8 cellular contexts compared by ENCODE assay signal in the genomic region with DNA sequence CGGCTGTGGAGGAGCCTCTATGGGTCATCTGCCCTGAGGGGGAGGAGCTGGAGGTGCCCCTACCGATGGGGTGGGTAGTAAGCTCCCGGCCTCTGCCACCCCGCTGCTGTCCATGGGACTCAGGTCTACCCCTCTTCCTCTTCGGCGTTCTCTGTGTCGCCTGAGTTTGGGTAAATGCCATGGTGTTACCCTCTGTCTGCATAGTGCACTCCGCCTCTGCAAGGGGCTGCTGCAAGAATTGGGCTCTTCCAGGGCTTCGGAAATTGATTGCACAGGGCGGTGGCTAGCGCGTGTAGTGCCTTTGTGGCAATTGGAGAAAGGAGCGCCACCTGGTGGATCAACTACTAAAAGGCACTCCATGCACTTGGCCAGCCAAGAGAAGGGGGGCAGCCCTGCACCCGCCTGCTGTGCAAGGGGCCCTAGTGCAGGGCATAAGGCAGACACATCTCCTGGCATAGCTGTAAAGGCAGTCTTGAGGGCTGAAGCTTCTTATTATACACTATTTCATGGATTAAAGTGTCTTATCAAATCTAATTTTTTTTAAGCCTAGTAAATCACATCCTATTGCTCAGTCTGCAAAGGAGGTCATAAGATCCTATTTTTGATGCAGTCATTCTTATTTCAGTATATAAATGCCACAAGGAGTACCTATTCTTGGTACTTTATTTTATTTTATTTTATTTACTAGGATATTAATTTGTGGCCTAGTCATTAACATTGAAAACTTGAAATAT.
A peak's percentile ranks its signal among the peaks of the same experiment; 100 is the strongest.
DNase-seq lines count a peak whose midpoint lies in the region; ATAC-seq and TF ChIP-seq lines count a peak whose summit lies in the region.

No MANE protein-coding gene starts in this region.

- H3K36me3 ChIP-seq in esophagus muscularis mucosa = no peaks in the 10 kb centered on the region

- WGBS in esophagus muscularis mucosa = 21% methylated on average over 13 of the region's 14 CpGs

- H3K36me3 Mint-ChIP-seq in natural killer cell = no peaks in the 10 kb centered on the region
- H3K36me3 Mint-ChIP-seq in stimulated activated naive B cell treated with anti-CD40 and anti-IgM and Interleukin-4, amounts not matched to agents 10 μg/mL and 1 μg/mL and 100 μg/mL, for 72 hours = no peaks in the 10 kb centered on the region

- H3K27me3 ChIP-seq in esophagus muscularis mucosa = no peaks in the 10 kb centered on the region

- intact Hi-C loops in esophagus muscularis mucosa (cut with DNase I) (no loop called here), natural killer cell (cut with micrococcal nuclease) (loop anchor here (1.0 to 5.0 kb wide), 2 partner anchors 428 to 601 kb away; no protein-coding TSS in a partner anchor)

- ATAC-seq in GM21367 (IDR thresholded peaks at IDR 0.05; ENCODE audit: unreplicated experiment) = peak; percentile 95
- peak; percentile 90 to 99 (median 98) for ATAC-seq in natural killer cell
- peak; percentile 98 to 99 for ATAC-seq in stimulated activated naive B cell treated with anti-CD40 and anti-IgM and Interleukin-4, amounts not matched to agents 10 μg/mL and 1 μg/mL and 100 μg/mL, for 72 hours (replicated peaks)

- no peaks in the 10 kb centered on the region for H3K9me3 Mint-ChIP-seq in natural killer cell
- no peaks in the 10 kb centered on the region for H3K9me3 Mint-ChIP-seq in stimulated activated naive B cell treated with anti-CD40 and anti-IgM and Interleukin-4, amounts not matched to agents 10 μg/mL and 1 μg/mL and 100 μg/mL, for 72 hours

- DNase-seq in D341Med (ENCODE audit: low spot score) = peak; percentile 85
- peak; percentile 57 for DNase-seq in HK-2 (ENCODE audit: unreplicated experiment)
- peak; percentile 60 for DNase-seq in NOMO-1 treated with dmso at 0.1 percent for 144 hours (lab: John Stamatoyannopoulos, UW; ENCODE audit: unreplicated experiment)
- DNase-seq in activated CD8-positive, alpha-beta memory T cell treated with anti-CD3 and anti-CD28 coated beads, Interleukin-2, amount 50 U/mL, for 1 hour (ENCODE audit: extremely low read depth) = peak; percentile 44
- DNase-seq in esophagus muscularis mucosa (ENCODE audit: extremely low spot score) = no peak
- peak; percentile 67 for DNase-seq in natural killer cell
- DNase-seq in stimulated activated naive B cell treated with anti-CD40 and anti-IgM and Interleukin-4, amounts not matched to agents 10 μg/mL and 1 μg/mL and 100 μg/mL, for 72 hours = peak; percentile 67

- H3K4me3 Mint-ChIP-seq in natural killer cell = no peak overlapping the region
- peak overlapping the region; percentile 47 to 70 for H3K4me3 Mint-ChIP-seq in stimulated activated naive B cell treated with anti-CD40 and anti-IgM and Interleukin-4, amounts not matched to agents 10 μg/mL and 1 μg/mL and 100 μg/mL, for 72 hours

- peaks cover 4% of the 10 kb centered on the region in 2 donors for H3K4me1 Mint-ChIP-seq in natural killer cell
- peaks cover 4 to 11% of the 10 kb centered on the region in 2 donors for H3K4me1 Mint-ChIP-seq in stimulated activated naive B cell treated with anti-CD40 and anti-IgM and Interleukin-4, amounts not matched to agents 10 μg/mL and 1 μg/mL and 100 μg/mL, for 72 hours

- no peaks in the 10 kb centered on the region for H3K9me3 ChIP-seq in esophagus muscularis mucosa

- peaks cover 0 to 13% (median 5%) of the 10 kb centered on the region in 4 donors for H3K4me1 ChIP-seq in esophagus muscularis mucosa

- no peak overlapping the region for H3K4me3 ChIP-seq in esophagus muscularis mucosa

- no peak overlapping the region for H3K27ac ChIP-seq in esophagus muscularis mucosa (replicated peaks in 1 of 4)

- peaks cover 24 to 32% of the 10 kb centered on the region in 2 donors for H3K27me3 Mint-ChIP-seq in natural killer cell (ENCODE audit: low read depth in 2 of 2)
- H3K27me3 Mint-ChIP-seq in stimulated activated naive B cell treated with anti-CD40 and anti-IgM and Interleukin-4, amounts not matched to agents 10 μg/mL and 1 μg/mL and 100 μg/mL, for 72 hours = peaks cover 12 to 13% of the 10 kb centered on the region in 2 donors

- no peak overlapping the region for H3K27ac Mint-ChIP-seq in natural killer cell
- no peak overlapping the region for H3K27ac Mint-ChIP-seq in stimulated activated naive B cell treated with anti-CD40 and anti-IgM and Interleukin-4, amounts not matched to agents 10 μg/mL and 1 μg/mL and 100 μg/mL, for 72 hours

- no peak for TF ChIP-seq EP300 in esophagus muscularis mucosa (IDR thresholded peaks at IDR 0.05)

- TF ChIP-seq CTCF in esophagus muscularis mucosa (IDR thresholded peaks at IDR 0.05) = peak; percentile 58 to 88 (median 66)
- peak; percentile 90 for TF ChIP-seq CTCF in natural killer cell (IDR thresholded peaks at IDR 0.05)

- no peak for TF ChIP-seq POLR2A in esophagus muscularis mucosa (IDR thresholded peaks at IDR 0.05; ENCODE audit: low read depth)
